13 cellular contexts compared by ENCODE assay signal in genomic region chr20:31474097-31474436, GRCh38. TPM values are rescaled to one million over a fixed set of nuclear protein-coding genes. Genes with fewer than 3 reads are reported as not detected.
DNase-seq lines count a peak whose midpoint lies in the region; ATAC-seq and TF ChIP-seq lines count a peak whose summit lies in the region.
"Had no signal": no experiment of that assay in that cellular context is flagged by ENCODE, and none has a peak within 500 bp of the region (broad histone marks: within the 10 kb centered on the region; RNA-seq: fewer than 3 reads in every experiment).

No MANE protein-coding gene starts in this region.

- H3K27ac ChIP-seq in gastroesophageal sphincter, result peak overlapping the region in 2 of 4 donors; percentile 77 to 78
- H3K27ac ChIP-seq in PC-3 (ENCODE audit: low read length), result no peak overlapping the region
- H3K27ac ChIP-seq in brain microvascular endothelial cell, result no peak overlapping the region
- no peak overlapping the region for H3K27ac ChIP-seq in RWPE1
- H3K27ac ChIP-seq: C4-2B, GM23248 had no signal

- H4K20me1 ChIP-seq in PC-3 (ENCODE audit: low read length), result no peaks in the 10 kb centered on the region

- peak; percentile 13 for DNase-seq in GM12864 (ENCODE audit: low read depth)
- DNase-seq in OCI-M1 (lab: John Stamatoyannopoulos, UW), result peak; percentile 35
- no peak for DNase-seq in PC-3
- no peak for DNase-seq in brain microvascular endothelial cell
- DNase-seq in RWPE1 (ENCODE audit: low spot score), result no peak
- DNase-seq: NCI-H1048, T-helper 9 cell, testis had no signal

- no peak overlapping the region for H3K4me2 ChIP-seq in PC-3 (ENCODE audit: low read length)

- TF ChIP-seq EP300 in gastroesophageal sphincter (IDR thresholded peaks at IDR 0.05), result no peak

- H3K79me2 ChIP-seq in PC-3 (ENCODE audit: low read length), result no peaks in the 10 kb centered on the region

- POLR2A ChIA-PET in PC-3 (lab: Charles Lee; ENCODE audit: unreplicated experiment), result no interaction called here
- POLR2A ChIA-PET in RWPE1 (lab: Yijun Ruan, JAX; ENCODE audit: low non-redundant PET), result no interaction called here

- H3K4me3 ChIP-seq in GM12864 (ENCODE audit: low read depth, low read length), result no peak overlapping the region
- H3K4me3 ChIP-seq in gastroesophageal sphincter, result no peak overlapping the region
- H3K4me3 ChIP-seq in PC-3 (ENCODE audit: low read length), result no peak overlapping the region
- H3K4me3 ChIP-seq in brain microvascular endothelial cell (ENCODE audit: low read depth, low read length), result no peak overlapping the region
- H3K4me3 ChIP-seq: GM23248 had no signal

- CTCF ChIA-PET in PC-3 (lab: Charles Lee), result no interaction called here
- CTCF ChIA-PET in RWPE1 (lab: Yijun Ruan, JAX), result interaction anchor here (1.0 to 1.2 kb wide), 2 partner anchors 29 kb away, joined by 3 to 4 read pairs; no protein-coding TSS in a partner anchor

- no peak overlapping the region for H2AFZ ChIP-seq in PC-3 (ENCODE audit: low read length)
- H2AFZ ChIP-seq: GM23248 had no signal

- intact Hi-C loops in PC-3 (cut with micrococcal nuclease), result no loop called here

- no peaks in the 10 kb centered on the region for H3F3A ChIP-seq in PC-3 (ENCODE audit: low read length, unreplicated experiment)

- no peak for TF ChIP-seq POLR2A in gastroesophageal sphincter (IDR thresholded peaks at IDR 0.05)

- no peak overlapping the region for H3K9ac ChIP-seq in PC-3 (ENCODE audit: low read length)
- H3K9ac ChIP-seq: GM23248 had no signal

- ATAC-seq in GM19395 (IDR thresholded peaks at IDR 0.05; ENCODE audit: unreplicated experiment) (peak; percentile 97), HG02973 (IDR thresholded peaks at IDR 0.05; ENCODE audit: unreplicated experiment) (peak; percentile 80), gastroesophageal sphincter (no peak), PC-3 (no peak)

- H3K9me3 ChIP-seq in gastroesophageal sphincter, result no peaks in the 10 kb centered on the region
- H3K9me3 ChIP-seq in PC-3 (ENCODE audit: low read length), result no peaks in the 10 kb centered on the region
- H3K9me3 ChIP-seq: testis had no signal

- peaks cover 0 to 37% (median 7%) of the 10 kb centered on the region in 3 donors for H3K4me1 ChIP-seq in gastroesophageal sphincter
- no peaks in the 10 kb centered on the region for H3K4me1 ChIP-seq in PC-3 (ENCODE audit: insufficient read depth, low read length)

- no peaks in the 10 kb centered on the region for H3K9me2 ChIP-seq in PC-3 (replicated peaks; ENCODE audit: low read length)

- no peaks in the 10 kb centered on the region for H3K36me3 ChIP-seq in gastroesophageal sphincter
- H3K36me3 ChIP-seq in PC-3 (ENCODE audit: low read depth, low read length), result no peaks in the 10 kb centered on the region
- H3K36me3 ChIP-seq in brain microvascular endothelial cell (replicated peaks), result no peaks in the 10 kb centered on the region

- no TSS peak for BruUV-seq in PC-3 (replicated peaks; lab: Mats Ljungman, UMichigan)

- peaks cover 10% of the 10 kb centered on the region for H3K27me3 ChIP-seq in gastroesophageal sphincter
- peaks cover 43% of the 10 kb centered on the region for H3K27me3 ChIP-seq in PC-3 (ENCODE audit: low read length)
- peaks cover 10% of the 10 kb centered on the region for H3K27me3 ChIP-seq in brain microvascular endothelial cell (replicated peaks)
- H3K27me3 ChIP-seq: testis had no signal

- in situ Hi-C loops in brain microvascular endothelial cell (cut with HindIII; ENCODE audit: low pct_ligation_motif_present, low sequenced_read_pairs), result no loop called here

- 20 to 80% methylated on average over 1 to 2 of the region's 2 CpGs for WGBS in gastroesophageal sphincter (ENCODE audit: low coverage in 1 of 2), 2 donors

- TF ChIP-seq CTCF in GM12864 (IDR thresholded peaks at IDR 0.05; ENCODE audit: low read depth, low read length, missing control alignments) (no peak), gastroesophageal sphincter (IDR thresholded peaks at IDR 0.05) (no peak), PC-3 (conservative IDR thresholded peaks at IDR 0.05; ENCODE audit: low read depth, low read length) (no peak), brain microvascular endothelial cell (IDR thresholded peaks at IDR 0.05; ENCODE audit: low read depth, low read length, missing control alignments) (no peak), RWPE1 (conservative IDR thresholded peaks at IDR 0.05; ENCODE audit: low read depth) (no peak)

RNA-seq across cellular contexts. Expression of gene DEFB124, which starts 0.9 kb away (rescaled TPM):
- total RNA-seq in gastroesophageal sphincter (1 to 10 TPM in 1 of 4 donors, not detected in 3; 2.0 TPM), PC-3 (2014; rRNA removed) (not detected in 2 replicates)
- total RNA-seq: GM23248, testis had no signal

RNA-seq across cellular contexts. Expression of gene REM1, which starts 1.0 kb away (rescaled TPM):
- total RNA-seq in gastroesophageal sphincter (1 to 10 TPM; 3.2 to 7.1 (median 5.4) TPM), PC-3 (2014; rRNA removed) (not detected in 2 replicates)
- total RNA-seq: GM23248 had no signal

RNA-seq across cellular contexts. Expression of gene DEFB123, which starts 33.6 kb away (rescaled TPM):
- total RNA-seq in gastroesophageal sphincter (not detected), PC-3 (2014; rRNA removed) (not detected in 2 replicates)
- total RNA-seq: GM23248 had no signal

RNA-seq across cellular contexts. Expression of gene HM13, which starts 40.2 kb away (rescaled TPM):
- total RNA-seq in gastroesophageal sphincter (10 to 100 TPM; 39.1 to 55.9 (median 44.8) TPM), PC-3 (2014; rRNA removed) (99.5 and 125 TPM in 2 replicates)

Comparison
In these comparisons a context has a peak if more than half of its experiments do, and no peak if none do; other contexts are left out.
1. DNase-seq: peak in GM12864 (single experiment) and OCI-M1 (single experiment); none in PC-3 (single experiment), brain microvascular endothelial cell (single experiment) and RWPE1 (single experiment).
2. ATAC-seq: peak in GM19395 (single experiment) and HG02973 (single experiment); none in gastroesophageal sphincter (single experiment) and PC-3 (single experiment).